In the genomic region with DNA sequence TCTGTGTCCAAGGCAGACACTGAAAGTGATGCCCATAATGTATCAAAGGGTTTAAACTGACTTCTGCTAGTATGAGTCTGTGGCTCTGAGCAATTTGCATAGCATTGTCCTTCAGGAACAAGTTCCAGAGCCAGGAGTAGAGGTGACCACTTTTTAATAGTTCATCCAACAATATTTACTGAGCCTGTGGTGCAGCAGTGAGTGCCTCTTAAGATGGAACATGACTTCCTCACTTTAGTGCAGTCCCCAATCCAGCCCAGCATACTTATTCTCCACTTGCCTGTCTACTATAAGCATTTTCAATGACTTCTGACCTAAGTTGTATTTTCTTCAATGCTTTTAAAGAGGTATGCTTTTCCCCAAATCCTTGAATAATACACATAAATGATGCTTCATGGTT, we compare ENCODE assay signal across 7 cellular contexts.
"Had no signal": no experiment of that assay in that cellular context is flagged by ENCODE, and none has a peak within 500 bp of the region (broad histone marks: within the 10 kb centered on the region; RNA-seq: fewer than 3 reads in every experiment).

No MANE protein-coding gene starts in this region.

- H3K27ac Mint-ChIP-seq: HFFc6, IgD-negative memory B cell had no signal

- H3K9ac ChIP-seq: GM23248 had no signal

- H3K4me1 ChIP-seq: HAP-1 had no signal

- H3K4me3 ChIP-seq: GM23248, HAP-1 had no signal

- H3K27ac ChIP-seq: GM23248, HL-60 had no signal

- H3K36me3 ChIP-seq: HAP-1 had no signal

- H3K9me3 ChIP-seq: HAP-1 had no signal

- H3K9me3 Mint-ChIP-seq: HFFc6 had no signal

- H3K4me3 Mint-ChIP-seq: HFFc6, IgD-negative memory B cell had no signal

- DNase-seq: GM23248, GOT3, H7, HFFc6 had no signal

- H3K4me1 Mint-ChIP-seq: IgD-negative memory B cell had no signal
